ENCODE assay signal across 1 cellular context in genomic region chr9:135499326-135500070, GRCh38.
TF ChIP-seq lines count a peak whose summit lies in the region.

No MANE protein-coding gene starts in this region.

TF ChIP-seq in HepG2, 621 proteins besides CTCF, POLR2A, EP300 and RAD21 (continued from another document and continues in another):
- TF ChIP-seq ZBTB42 (CRISPR knock-in tag; IDR thresholded peaks at IDR 0.05) (0 out of 2 replicates have a peak, but pooled peaks have one; percentile 42), RBM39 (IDR thresholded peaks at IDR 0.05; ENCODE audit: low read depth, low read length, poor library complexity, severe bottlenecking) (no peak), FOXJ3 (CRISPR knock-in tag; IDR thresholded peaks at IDR 0.05; ENCODE audit: borderline replicate concordance) (no peak), GFI1 (CRISPR knock-in tag; IDR thresholded peaks at IDR 0.05; ENCODE audit: borderline replicate concordance) (peak; percentile 27; the same call in 1 of the 2 replicates), HOXA9 (CRISPR knock-in tag; IDR thresholded peaks at IDR 0.05; ENCODE audit: borderline replicate concordance) (no peak), MED1 (CRISPR knock-in tag; IDR thresholded peaks at IDR 0.05) (0 out of 2 replicates have a peak, but pooled peaks have one; percentile 17), PAWR (CRISPR knock-in tag; IDR thresholded peaks at IDR 0.05; ENCODE audit: borderline replicate concordance) (no peak), ARHGAP35 (CRISPR knock-in tag; IDR thresholded peaks at IDR 0.05; ENCODE audit: borderline replicate concordance) (no peak; the same call in 1 of the 2 replicates), SMC3 (IDR thresholded peaks at IDR 0.05; ENCODE audit: low read length) (no peak), ZNF703 (CRISPR knock-in tag; IDR thresholded peaks at IDR 0.05; ENCODE audit: borderline replicate concordance) (no peak), HIVEP1 (CRISPR knock-in tag; IDR thresholded peaks at IDR 0.05) (peak; percentile 81), TBX2 (CRISPR knock-in tag; IDR thresholded peaks at IDR 0.05; ENCODE audit: borderline replicate concordance) (peak; percentile 7; the same call in 1 of the 2 replicates), SIN3A (IDR thresholded peaks at IDR 0.05; ENCODE audit: borderline replicate concordance, low read depth, low read length) (peak; percentile 97), E2F5 (CRISPR knock-in tag; conservative IDR thresholded peaks at IDR 0.05) (0 out of 2 replicates have a peak, but pooled peaks have one; percentile 30), KLF11 (CRISPR knock-in tag; IDR thresholded peaks at IDR 0.05) (no peak), GTF3A (CRISPR knock-in tag; conservative IDR thresholded peaks at IDR 0.05) (no peak), KAT2B (IDR thresholded peaks at IDR 0.05; ENCODE audit: borderline replicate concordance, low read depth, low read length) (no peak), BRF2 (CRISPR knock-in tag; IDR thresholded peaks at IDR 0.05) (peak; percentile 64; the same call in 1 of the 2 replicates), CCAR2 (optimal IDR thresholded peaks at IDR 0.05; ENCODE audit: low read depth, low read length) (no peak), PTBP1 (IDR thresholded peaks at IDR 0.05; ENCODE audit: low read depth, low read length, poor library complexity, severe bottlenecking) (peak; percentile 68), ZNF709 (CRISPR knock-in tag; IDR thresholded peaks at IDR 0.05) (no peak), SMARCE1 (IDR thresholded peaks at IDR 0.05; ENCODE audit: borderline replicate concordance) (no peak), NFIB (CRISPR knock-in tag; IDR thresholded peaks at IDR 0.05; ENCODE audit: borderline replicate concordance) (no peak), HCFC1 (IDR thresholded peaks at IDR 0.05; ENCODE audit: low read depth, low read length) (peak; percentile 46; the same call in 1 of the 2 replicates), FOXK1 (CRISPR knock-in tag; IDR thresholded peaks at IDR 0.05; ENCODE audit: borderline replicate concordance, low read depth) (0 out of 2 replicates have a peak, but pooled peaks have one; percentile 14), MYC (CRISPR knock-in tag; IDR thresholded peaks at IDR 0.05; ENCODE audit: borderline replicate concordance) (peak; percentile 69; the same call in 1 of the 2 replicates), ZNF614 (CRISPR knock-in tag; IDR thresholded peaks at IDR 0.05; ENCODE audit: borderline replicate concordance) (no peak), ZNF282 (IDR thresholded peaks at IDR 0.05; ENCODE audit: partially characterized antibody) (no peak), PHF21A (CRISPR knock-in tag; IDR thresholded peaks at IDR 0.05) (0 out of 2 replicates have a peak, but pooled peaks have one; percentile 9), MAF1 (CRISPR knock-in tag; IDR thresholded peaks at IDR 0.05; ENCODE audit: borderline replicate concordance) (no peak), CBX2 (IDR thresholded peaks at IDR 0.05; ENCODE audit: low read depth, low read length) (no peak), CBX2 (CRISPR knock-in tag; IDR thresholded peaks at IDR 0.05; ENCODE audit: low read depth) (no peak), TAF15 (IDR thresholded peaks at IDR 0.05; ENCODE audit: low read depth, low read length, poor library complexity, severe bottlenecking) (peak; percentile 59), MBD4 (IDR thresholded peaks at IDR 0.05; ENCODE audit: borderline replicate concordance, low read length) (no peak), HOXA3 (CRISPR knock-in tag; IDR thresholded peaks at IDR 0.05) (peak; percentile 47; the same call in 1 of the 2 replicates), ATF7 (IDR thresholded peaks at IDR 0.05) (no peak), ATF7 (CRISPR knock-in tag; IDR thresholded peaks at IDR 0.05) (no peak), RXRA (CRISPR knock-in tag; IDR thresholded peaks at IDR 0.05) (no peak), NAIF1 (CRISPR knock-in tag; IDR thresholded peaks at IDR 0.05; ENCODE audit: borderline replicate concordance) (no peak), MXD4 (CRISPR knock-in tag; IDR thresholded peaks at IDR 0.05) (peak; percentile 91), SMAD1 (CRISPR knock-in tag; IDR thresholded peaks at IDR 0.05; ENCODE audit: borderline replicate concordance, low read depth) (0 out of 2 replicates have a peak, but pooled peaks have one; percentile 59), ZNF839 (CRISPR knock-in tag; IDR thresholded peaks at IDR 0.05; ENCODE audit: borderline replicate concordance) (no peak)
- TF ChIP-seq, protein P1, sequence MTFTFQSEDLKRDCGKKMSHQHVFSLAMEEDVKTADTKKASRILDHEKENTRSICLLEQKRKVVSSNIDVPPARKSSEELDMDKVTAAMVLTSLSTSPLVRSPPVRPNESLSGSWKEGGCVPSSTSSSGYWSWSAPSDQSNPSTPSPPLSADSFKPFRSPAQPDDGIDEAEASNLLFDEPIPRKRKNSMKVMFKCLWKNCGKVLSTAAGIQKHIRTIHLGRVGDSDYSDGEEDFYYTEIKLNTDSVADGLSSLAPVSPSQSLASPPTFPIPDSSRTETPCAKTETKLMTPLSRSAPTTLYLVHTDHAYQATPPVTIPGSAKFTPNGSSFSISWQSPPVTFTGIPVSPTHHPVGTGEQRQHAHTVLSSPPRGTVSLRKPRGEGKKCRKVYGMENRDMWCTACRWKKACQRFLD (CRISPR knock-in tag; IDR thresholded peaks at IDR 0.05; ENCODE audit: borderline replicate concordance), result 0 out of 2 replicates have a peak, but pooled peaks have one; percentile 14
- TF ChIP-seq, protein P2, sequence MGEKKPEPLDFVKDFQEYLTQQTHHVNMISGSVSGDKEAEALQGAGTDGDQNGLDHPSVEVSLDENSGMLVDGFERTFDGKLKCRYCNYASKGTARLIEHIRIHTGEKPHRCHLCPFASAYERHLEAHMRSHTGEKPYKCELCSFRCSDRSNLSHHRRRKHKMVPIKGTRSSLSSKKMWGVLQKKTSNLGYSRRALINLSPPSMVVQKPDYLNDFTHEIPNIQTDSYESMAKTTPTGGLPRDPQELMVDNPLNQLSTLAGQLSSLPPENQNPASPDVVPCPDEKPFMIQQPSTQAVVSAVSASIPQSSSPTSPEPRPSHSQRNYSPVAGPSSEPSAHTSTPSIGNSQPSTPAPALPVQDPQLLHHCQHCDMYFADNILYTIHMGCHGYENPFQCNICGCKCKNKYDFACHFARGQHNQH (CRISPR knock-in tag; IDR thresholded peaks at IDR 0.05), result peak; percentile 68
- TF ChIP-seq, protein P3, sequence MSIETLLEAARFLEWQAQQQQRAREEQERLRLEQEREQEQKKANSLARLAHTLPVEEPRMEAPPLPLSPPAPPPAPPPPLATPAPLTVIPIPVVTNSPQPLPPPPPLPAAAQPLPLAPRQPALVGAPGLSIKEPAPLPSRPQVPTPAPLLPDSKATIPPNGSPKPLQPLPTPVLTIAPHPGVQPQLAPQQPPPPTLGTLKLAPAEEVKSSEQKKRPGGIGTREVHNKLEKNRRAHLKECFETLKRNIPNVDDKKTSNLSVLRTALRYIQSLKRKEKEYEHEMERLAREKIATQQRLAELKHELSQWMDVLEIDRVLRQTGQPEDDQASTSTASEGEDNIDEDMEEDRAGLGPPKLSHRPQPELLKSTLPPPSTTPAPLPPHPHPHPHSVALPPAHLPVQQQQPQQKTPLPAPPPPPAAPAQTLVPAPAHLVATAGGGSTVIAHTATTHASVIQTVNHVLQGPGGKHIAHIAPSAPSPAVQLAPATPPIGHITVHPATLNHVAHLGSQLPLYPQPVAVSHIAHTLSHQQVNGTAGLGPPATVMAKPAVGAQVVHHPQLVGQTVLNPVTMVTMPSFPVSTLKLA (IDR thresholded peaks at IDR 0.05), result peak; percentile 78
- TF ChIP-seq, protein P4, sequence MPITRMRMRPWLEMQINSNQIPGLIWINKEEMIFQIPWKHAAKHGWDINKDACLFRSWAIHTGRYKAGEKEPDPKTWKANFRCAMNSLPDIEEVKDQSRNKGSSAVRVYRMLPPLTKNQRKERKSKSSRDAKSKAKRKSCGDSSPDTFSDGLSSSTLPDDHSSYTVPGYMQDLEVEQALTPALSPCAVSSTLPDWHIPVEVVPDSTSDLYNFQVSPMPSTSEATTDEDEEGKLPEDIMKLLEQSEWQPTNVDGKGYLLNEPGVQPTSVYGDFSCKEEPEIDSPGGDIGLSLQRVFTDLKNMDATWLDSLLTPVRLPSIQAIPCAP (CRISPR knock-in tag; IDR thresholded peaks at IDR 0.05; ENCODE audit: low read depth), result no peak
- TF ChIP-seq, protein P5, sequence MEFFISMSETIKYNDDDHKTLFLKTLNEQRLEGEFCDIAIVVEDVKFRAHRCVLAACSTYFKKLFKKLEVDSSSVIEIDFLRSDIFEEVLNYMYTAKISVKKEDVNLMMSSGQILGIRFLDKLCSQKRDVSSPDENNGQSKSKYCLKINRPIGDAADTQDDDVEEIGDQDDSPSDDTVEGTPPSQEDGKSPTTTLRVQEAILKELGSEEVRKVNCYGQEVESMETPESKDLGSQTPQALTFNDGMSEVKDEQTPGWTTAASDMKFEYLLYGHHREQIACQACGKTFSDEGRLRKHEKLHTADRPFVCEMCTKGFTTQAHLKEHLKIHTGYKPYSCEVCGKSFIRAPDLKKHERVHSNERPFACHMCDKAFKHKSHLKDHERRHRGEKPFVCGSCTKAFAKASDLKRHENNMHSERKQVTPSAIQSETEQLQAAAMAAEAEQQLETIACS (CRISPR knock-in tag; IDR thresholded peaks at IDR 0.05), result 0 out of 2 replicates have a peak, but pooled peaks have one; percentile 15
- TF ChIP-seq, protein P6, sequence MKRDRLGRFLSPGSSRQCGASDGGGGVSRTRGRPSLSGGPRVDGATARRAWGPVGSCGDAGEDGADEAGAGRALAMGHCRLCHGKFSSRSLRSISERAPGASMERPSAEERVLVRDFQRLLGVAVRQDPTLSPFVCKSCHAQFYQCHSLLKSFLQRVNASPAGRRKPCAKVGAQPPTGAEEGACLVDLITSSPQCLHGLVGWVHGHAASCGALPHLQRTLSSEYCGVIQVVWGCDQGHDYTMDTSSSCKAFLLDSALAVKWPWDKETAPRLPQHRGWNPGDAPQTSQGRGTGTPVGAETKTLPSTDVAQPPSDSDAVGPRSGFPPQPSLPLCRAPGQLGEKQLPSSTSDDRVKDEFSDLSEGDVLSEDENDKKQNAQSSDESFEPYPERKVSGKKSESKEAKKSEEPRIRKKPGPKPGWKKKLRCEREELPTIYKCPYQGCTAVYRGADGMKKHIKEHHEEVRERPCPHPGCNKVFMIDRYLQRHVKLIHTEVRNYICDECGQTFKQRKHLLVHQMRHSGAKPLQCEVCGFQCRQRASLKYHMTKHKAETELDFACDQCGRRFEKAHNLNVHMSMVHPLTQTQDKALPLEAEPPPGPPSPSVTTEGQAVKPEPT (CRISPR knock-in tag; IDR thresholded peaks at IDR 0.05; ENCODE audit: low read depth), result no peak
- TF ChIP-seq, protein P7, sequence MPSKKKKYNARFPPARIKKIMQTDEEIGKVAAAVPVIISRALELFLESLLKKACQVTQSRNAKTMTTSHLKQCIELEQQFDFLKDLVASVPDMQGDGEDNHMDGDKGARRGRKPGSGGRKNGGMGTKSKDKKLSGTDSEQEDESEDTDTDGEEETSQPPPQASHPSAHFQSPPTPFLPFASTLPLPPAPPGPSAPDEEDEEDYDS (CRISPR knock-in tag; IDR thresholded peaks at IDR 0.05), result no peak
- TF ChIP-seq, protein P8, sequence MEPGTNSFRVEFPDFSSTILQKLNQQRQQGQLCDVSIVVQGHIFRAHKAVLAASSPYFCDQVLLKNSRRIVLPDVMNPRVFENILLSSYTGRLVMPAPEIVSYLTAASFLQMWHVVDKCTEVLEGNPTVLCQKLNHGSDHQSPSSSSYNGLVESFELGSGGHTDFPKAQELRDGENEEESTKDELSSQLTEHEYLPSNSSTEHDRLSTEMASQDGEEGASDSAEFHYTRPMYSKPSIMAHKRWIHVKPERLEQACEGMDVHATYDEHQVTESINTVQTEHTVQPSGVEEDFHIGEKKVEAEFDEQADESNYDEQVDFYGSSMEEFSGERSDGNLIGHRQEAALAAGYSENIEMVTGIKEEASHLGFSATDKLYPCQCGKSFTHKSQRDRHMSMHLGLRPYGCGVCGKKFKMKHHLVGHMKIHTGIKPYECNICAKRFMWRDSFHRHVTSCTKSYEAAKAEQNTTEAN (CRISPR knock-in tag; conservative IDR thresholded peaks at IDR 0.05), result no peak
- TF ChIP-seq, protein P9, sequence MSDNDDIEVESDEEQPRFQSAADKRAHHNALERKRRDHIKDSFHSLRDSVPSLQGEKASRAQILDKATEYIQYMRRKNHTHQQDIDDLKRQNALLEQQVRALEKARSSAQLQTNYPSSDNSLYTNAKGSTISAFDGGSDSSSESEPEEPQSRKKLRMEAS (IDR thresholded peaks at IDR 0.05), result peak; percentile 89
- TF ChIP-seq, protein P10, sequence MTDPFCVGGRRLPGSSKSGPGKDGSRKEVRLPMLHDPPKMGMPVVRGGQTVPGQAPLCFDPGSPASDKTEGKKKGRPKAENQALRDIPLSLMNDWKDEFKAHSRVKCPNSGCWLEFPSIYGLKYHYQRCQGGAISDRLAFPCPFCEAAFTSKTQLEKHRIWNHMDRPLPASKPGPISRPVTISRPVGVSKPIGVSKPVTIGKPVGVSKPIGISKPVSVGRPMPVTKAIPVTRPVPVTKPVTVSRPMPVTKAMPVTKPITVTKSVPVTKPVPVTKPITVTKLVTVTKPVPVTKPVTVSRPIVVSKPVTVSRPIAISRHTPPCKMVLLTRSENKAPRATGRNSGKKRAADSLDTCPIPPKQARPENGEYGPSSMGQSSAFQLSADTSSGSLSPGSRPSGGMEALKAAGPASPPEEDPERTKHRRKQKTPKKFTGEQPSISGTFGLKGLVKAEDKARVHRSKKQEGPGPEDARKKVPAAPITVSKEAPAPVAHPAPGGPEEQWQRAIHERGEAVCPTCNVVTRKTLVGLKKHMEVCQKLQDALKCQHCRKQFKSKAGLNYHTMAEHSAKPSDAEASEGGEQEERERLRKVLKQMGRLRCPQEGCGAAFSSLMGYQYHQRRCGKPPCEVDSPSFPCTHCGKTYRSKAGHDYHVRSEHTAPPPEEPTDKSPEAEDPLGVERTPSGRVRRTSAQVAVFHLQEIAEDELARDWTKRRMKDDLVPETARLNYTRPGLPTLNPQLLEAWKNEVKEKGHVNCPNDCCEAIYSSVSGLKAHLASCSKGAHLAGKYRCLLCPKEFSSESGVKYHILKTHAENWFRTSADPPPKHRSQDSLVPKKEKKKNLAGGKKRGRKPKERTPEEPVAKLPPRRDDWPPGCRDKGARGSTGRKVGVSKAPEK (CRISPR knock-in tag; IDR thresholded peaks at IDR 0.05; ENCODE audit: borderline replicate concordance), result no peak
